ENCODE assay signal across 14 cellular contexts in the genomic region with DNA sequence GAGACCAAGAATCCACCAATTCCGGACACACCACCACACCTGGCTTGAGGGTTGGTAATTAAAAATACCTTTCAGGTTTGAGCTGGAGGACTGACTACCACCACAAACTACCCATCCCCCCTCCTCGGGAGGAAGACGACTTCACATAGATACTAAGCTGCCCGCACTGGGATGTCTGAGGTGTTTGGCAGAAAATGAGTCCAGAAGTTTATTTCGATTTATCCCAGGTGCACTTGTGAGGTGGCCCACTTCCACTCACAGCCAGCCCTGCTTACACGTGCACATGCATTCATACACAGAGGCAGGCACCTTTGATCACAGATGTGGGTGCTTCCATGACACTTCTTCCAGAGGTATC.
A peak's percentile ranks its signal among the peaks of the same experiment; 100 is the strongest.
DNase-seq lines count a peak whose midpoint lies in the region; ATAC-seq, FAIRE-seq and TF ChIP-seq lines count a peak whose summit lies in the region.
"Had no signal": no experiment of that assay in that cellular context is flagged by ENCODE, and none has a peak within 500 bp of the region (broad histone marks: within the 10 kb centered on the region; RNA-seq: fewer than 3 reads in every experiment).

No MANE protein-coding gene starts in this region.

- H3K4me1 Mint-ChIP-seq in activated CD4-positive, alpha-beta T cell treated with anti-CD3 and anti-CD28 coated beads for 36 hours = peaks cover 13% of the 10 kb centered on the region
- H3K4me1 Mint-ChIP-seq in naive thymus-derived CD4-positive, alpha-beta T cell = peaks cover 6 to 28% (median 21%) of the 10 kb centered on the region in 7 donors

- no peak overlapping the region for H2BK15ac ChIP-seq in mesenchymal stem cell (ENCODE audit: low read depth, poor library complexity, severe bottlenecking)

- no peak overlapping the region for H2AK5ac ChIP-seq in mesenchymal stem cell (ENCODE audit: low read length, severe bottlenecking)

- no peak overlapping the region for H3K14ac ChIP-seq in mesenchymal stem cell (ENCODE audit: low read length in 2 of 2)

- 87% methylated on average over 6 of the region's 6 CpGs for WGBS in mesenchymal stem cell
- 81 to 88% methylated on average over 6 of the region's 6 CpGs for WGBS in lower leg skin, 2 donors

- H3K36me3 Mint-ChIP-seq in activated CD4-positive, alpha-beta T cell treated with anti-CD3 and anti-CD28 coated beads for 36 hours (ENCODE audit: low read depth) = no peaks in the 10 kb centered on the region
- peaks cover 0 to 4% (median 0%) of the 10 kb centered on the region in 5 donors for H3K36me3 Mint-ChIP-seq in naive thymus-derived CD4-positive, alpha-beta T cell

- H3K4me1 ChIP-seq in SJCRH30 (peaks cover 12% of the 10 kb centered on the region; the same call in 1 of the 2 replicates), mesenchymal stem cell (ENCODE audit: control insufficient read depth, insufficient read depth, low read depth, low read length) (no peaks in the 10 kb centered on the region)
- H3K4me1 ChIP-seq in naive thymus-derived CD4-positive, alpha-beta T cell (ENCODE audit: control insufficient read depth in 2 of 2, insufficient read depth in 2 of 2, low read length in 2 of 2) = peaks cover 6 to 9% of the 10 kb centered on the region in 2 donors
- H3K4me1 ChIP-seq: lower lobe of right lung, tibial nerve had no signal

- H3K4me3 Mint-ChIP-seq in activated CD4-positive, alpha-beta T cell treated with anti-CD3 and anti-CD28 coated beads for 36 hours = peak overlapping the region; percentile 44
- H3K4me3 Mint-ChIP-seq in naive thymus-derived CD4-positive, alpha-beta T cell = peak overlapping the region; percentile 77 to 87 (median 82)

- intact Hi-C loops in activated CD4-positive, alpha-beta T cell treated with anti-CD3 and anti-CD28 coated beads for 36 hours (cut with DNase I, micrococcal nuclease) = no loop called here
- intact Hi-C loops in naive thymus-derived CD4-positive, alpha-beta T cell (cut with micrococcal nuclease) = no loop called here
- intact Hi-C loops in lower leg skin (cut with DNase I; ENCODE audit: low total_unique reads) = no loop called here

- no peak for FAIRE-seq in GM12892 (lab: Jason Lieb, UNC)
- FAIRE-seq: HepG2 had no signal

- TF ChIP-seq POLR2A in lower leg skin (IDR thresholded peaks at IDR 0.05) = no peak
- TF ChIP-seq POLR2A in GM12892 (IDR thresholded peaks at IDR 0.05; ENCODE audit: low read depth, low read length) = no peak

- H3K4me2 ChIP-seq in mesenchymal stem cell (ENCODE audit: low read length, poor library complexity, severe bottlenecking) = no peak overlapping the region

- H3K27ac Mint-ChIP-seq in activated CD4-positive, alpha-beta T cell treated with anti-CD3 and anti-CD28 coated beads for 36 hours = no peak overlapping the region
- peak overlapping the region in 3 of 9 donors; percentile 37 to 65 (median 42) for H3K27ac Mint-ChIP-seq in naive thymus-derived CD4-positive, alpha-beta T cell

- CTCF ChIA-PET in activated CD4-positive, alpha-beta T cell treated with anti-CD3 and anti-CD28 coated beads for 36 hours (lab: Charles Lee) = interaction anchor here (0.7 kb wide), 1 partner anchor 102 kb away, joined by 3 read pairs; no protein-coding TSS in a partner anchor
- CTCF ChIA-PET in naive thymus-derived CD4-positive, alpha-beta T cell (lab: Charles Lee) = no interaction called here

- H3K36me3 ChIP-seq in SJCRH30 = no peaks in the 10 kb centered on the region
- no peaks in the 10 kb centered on the region for H3K36me3 ChIP-seq in naive thymus-derived CD4-positive, alpha-beta T cell (ENCODE audit: control insufficient read depth in 2 of 3, insufficient read depth in 3 of 3, low read length in 3 of 3)
- no peaks in the 10 kb centered on the region for H3K36me3 ChIP-seq in mesenchymal stem cell (ENCODE audit: control insufficient read depth in 1 of 2, insufficient read depth in 2 of 2, low read depth in 1 of 2, low read length in 2 of 2)
- H3K36me3 ChIP-seq: lower lobe of right lung, tibial nerve had no signal

- no peak overlapping the region for H4K8ac ChIP-seq in mesenchymal stem cell (ENCODE audit: low read length)

- H3K79me1 ChIP-seq in mesenchymal stem cell (replicated peaks; ENCODE audit: low read length, poor library complexity, severe bottlenecking) = no peaks in the 10 kb centered on the region

- H3K18ac ChIP-seq in mesenchymal stem cell (ENCODE audit: low read depth in 1 of 2, low read length in 2 of 2) = no peak overlapping the region

- H4K91ac ChIP-seq in mesenchymal stem cell (ENCODE audit: low read length) = no peak overlapping the region

- H3K9ac ChIP-seq in mesenchymal stem cell (ENCODE audit: low read length) = no peak overlapping the region

- no peaks in the 10 kb centered on the region for H3K9me3 Mint-ChIP-seq in activated CD4-positive, alpha-beta T cell treated with anti-CD3 and anti-CD28 coated beads for 36 hours (ENCODE audit: low read depth)
- peaks cover 0 to 4% (median 1%) of the 10 kb centered on the region in 11 donors for H3K9me3 Mint-ChIP-seq in naive thymus-derived CD4-positive, alpha-beta T cell

- no peak overlapping the region for H2BK12ac ChIP-seq in mesenchymal stem cell (ENCODE audit: low read length in 2 of 2)

- no peaks in the 10 kb centered on the region for H3K27me3 ChIP-seq in SJCRH30
- no peaks in the 10 kb centered on the region for H3K27me3 ChIP-seq in naive thymus-derived CD4-positive, alpha-beta T cell (ENCODE audit: control insufficient read depth in 2 of 2, insufficient read depth in 2 of 2, low read length in 2 of 2)
- H3K27me3 ChIP-seq in mesenchymal stem cell (ENCODE audit: control insufficient read depth in 1 of 2, insufficient read depth in 1 of 2, low read length in 2 of 2) = no peaks in the 10 kb centered on the region
- H3K27me3 ChIP-seq: tibial nerve had no signal

- H3K23ac ChIP-seq in mesenchymal stem cell (ENCODE audit: low read length in 2 of 2) = no peak overlapping the region

- H3K27ac ChIP-seq in SJCRH30 (peak overlapping the region; percentile 93), mesenchymal stem cell (ENCODE audit: low read length, poor library complexity, severe bottlenecking) (no peak overlapping the region)
- H3K27ac ChIP-seq in naive thymus-derived CD4-positive, alpha-beta T cell (ENCODE audit: low read depth, low read length) = no peak overlapping the region
- H3K27ac ChIP-seq: lower lobe of right lung, tibial nerve had no signal

- H3K4ac ChIP-seq in mesenchymal stem cell (ENCODE audit: low read depth in 1 of 2, low read length in 2 of 2) = no peak overlapping the region

- POLR2A ChIA-PET in activated CD4-positive, alpha-beta T cell treated with anti-CD3 and anti-CD28 coated beads for 36 hours (lab: Charles Lee) = interaction anchor here (0.6 kb wide), 1 partner anchor 513 kb away, joined by 3 read pairs; no protein-coding TSS in a partner anchor
- POLR2A ChIA-PET in naive thymus-derived CD4-positive, alpha-beta T cell (lab: Charles Lee) = no interaction called here

- no peak overlapping the region for H2BK120ac ChIP-seq in mesenchymal stem cell (ENCODE audit: low read depth, low read length)

- no peak overlapping the region for H2BK5ac ChIP-seq in mesenchymal stem cell (ENCODE audit: low read depth, low read length, poor library complexity, severe bottlenecking)

- peak; percentile 30 for ATAC-seq in activated CD4-positive, alpha-beta T cell treated with anti-CD3 and anti-CD28 coated beads for 36 hours
- peak; percentile 23 for ATAC-seq in GM21825 (IDR thresholded peaks at IDR 0.05; ENCODE audit: unreplicated experiment)
- ATAC-seq in naive thymus-derived CD4-positive, alpha-beta T cell = peak; percentile 26
- ATAC-seq: HepG2, lower lobe of right lung had no signal

- TF ChIP-seq CTCF in lower leg skin (IDR thresholded peaks at IDR 0.05) = no peak

- H2AFZ ChIP-seq in mesenchymal stem cell (ENCODE audit: low read depth, low read length) = no peak overlapping the region

- H3K9me3 ChIP-seq in SJCRH30 (replicated peaks) (no peaks in the 10 kb centered on the region), mesenchymal stem cell (ENCODE audit: control insufficient read depth, low read length) (peaks cover 4% of the 10 kb centered on the region)
- no peaks in the 10 kb centered on the region for H3K9me3 ChIP-seq in naive thymus-derived CD4-positive, alpha-beta T cell (ENCODE audit: control insufficient read depth in 2 of 3, low read length in 3 of 3)
- H3K9me3 ChIP-seq: lower lobe of right lung, tibial nerve had no signal

- H3K4me3 ChIP-seq in SJCRH30 = peak overlapping the region; percentile 55
- peak overlapping the region; percentile 34 for H3K4me3 ChIP-seq in naive thymus-derived CD4-positive, alpha-beta T cell (ENCODE audit: low read length)
- H3K4me3 ChIP-seq in mesenchymal stem cell (ENCODE audit: insufficient read depth in 1 of 2, low read depth in 1 of 2, low read length in 2 of 2) = no peak overlapping the region
- no peak overlapping the region for H3K4me3 ChIP-seq in lower leg skin (ENCODE audit: low read depth, poor library complexity, severe bottlenecking)
- H3K4me3 ChIP-seq: lower lobe of right lung, tibial nerve had no signal

- DNase-seq in activated CD4-positive, alpha-beta T cell treated with anti-CD3 and anti-CD28 coated beads for 36 hours = peak; percentile 20
- DNase-seq in activated CD4-positive, alpha-beta T cell treated with anti-CD3 and anti-CD28 coated beads, Interleukin-2, amount 50 U/mL, for 4 hours = no peak
- no peak for DNase-seq in SJCRH30
- no peak for DNase-seq in naive thymus-derived CD4-positive, alpha-beta T cell
- DNase-seq in mesenchymal stem cell = no peak
- no peak for DNase-seq in lower leg skin (ENCODE audit: low spot score in 2 of 2)
- no peak for DNase-seq in GM12892 (ENCODE audit: insufficient read length)
- DNase-seq: lower lobe of right lung, NCI-H774, nucleus accumbens, SHP77 had no signal

- H3K27me3 Mint-ChIP-seq in activated CD4-positive, alpha-beta T cell treated with anti-CD3 and anti-CD28 coated beads for 36 hours = peaks cover 27% of the 10 kb centered on the region
- H3K27me3 Mint-ChIP-seq in naive thymus-derived CD4-positive, alpha-beta T cell = peaks cover 19 to 53% (median 34%) of the 10 kb centered on the region in 5 donors

Comparison
In these comparisons a context has a peak if more than half of its experiments do, and no peak if none do; other contexts are left out.
1. H3K4me3 ChIP-seq: peak in SJCRH30 (single experiment) and naive thymus-derived CD4-positive, alpha-beta T cell (single experiment); none in mesenchymal stem cell (0 of 2) and lower leg skin (single experiment).
2. Peak in every context shown above with its lines, with median percentiles within 50 percentile points of each other: ATAC-seq.